Comparison of ENCODE assay signal across 11 cellular contexts in genomic region chr2:108613261-108614042, GRCh38.
DNase-seq lines count a peak whose midpoint lies in the region; ATAC-seq, FAIRE-seq and TF ChIP-seq lines count a peak whose summit lies in the region.
"Had no signal": no experiment of that assay in that cellular context is flagged by ENCODE, and none has a peak within 500 bp of the region (broad histone marks: within the 10 kb centered on the region; RNA-seq: fewer than 3 reads in every experiment).

No MANE protein-coding gene starts in this region.

- peaks cover 1% of the 10 kb centered on the region for H3K36me3 Mint-ChIP-seq in activated naive CD4-positive, alpha-beta T cell treated with anti-CD3 and anti-CD28 coated beads, Interleukin-2, amount 10 ng/mL, durations not matched to agents 7 days and 5 days
- H3K36me3 Mint-ChIP-seq in activated T-helper 1 cell treated with anti-CD3 and anti-CD28 coated beads, Interleukin-12 subunit alpha, Interleukin-12 subunit beta, Interleukin-2, Interleukin-4 antibody, amounts not matched to agents 30 ng/mL and 10 ng/mL and 1 ng/mL, durations not matched to agents 14 hours and 24 hours and 36 hours (ENCODE audit: low read depth), result peaks cover 12% of the 10 kb centered on the region
- H3K36me3 Mint-ChIP-seq in type B pancreatic cell, result no peaks in the 10 kb centered on the region

- no peaks in the 10 kb centered on the region for H4K20me1 ChIP-seq in PC-9 (ENCODE audit: insufficient read depth)

- H3F3A ChIP-seq in PC-9 (ENCODE audit: insufficient read depth, low read depth), result peaks cover 13% of the 10 kb centered on the region; the same call in 1 of the 2 replicates

- no peak for DNase-seq in activated naive CD4-positive, alpha-beta T cell treated with anti-CD3 and anti-CD28 coated beads, Interleukin-2, amount 10 ng/mL, durations not matched to agents 7 days and 5 days
- no peak for DNase-seq in activated naive CD4-positive, alpha-beta T cell (lab: John Stamatoyannopoulos, UW)
- no peak for DNase-seq in activated T-helper 1 cell treated with anti-CD3 and anti-CD28 coated beads, Interleukin-12 subunit alpha, Interleukin-12 subunit beta, Interleukin-2, Interleukin-4 antibody, amounts not matched to agents 30 ng/mL and 10 ng/mL and 1 ng/mL, durations not matched to agents 14 hours and 24 hours and 36 hours (ENCODE audit: low spot score)
- DNase-seq in kidney (no peak), type B pancreatic cell (ENCODE audit: extremely low spot score, unreplicated experiment) (no peak), NCI-H2107 treated with DMSO at 0.1 percent for 48 hours (lab: John Stamatoyannopoulos, UW; ENCODE audit: unreplicated experiment) (no peak), PC-9 (no peak)
- DNase-seq: NCI-H510A, pancreas, WERI-Rb-1 had no signal

- peaks cover 81% of the 10 kb centered on the region for H3K4me1 Mint-ChIP-seq in activated naive CD4-positive, alpha-beta T cell treated with anti-CD3 and anti-CD28 coated beads, Interleukin-2, amount 10 ng/mL, durations not matched to agents 7 days and 5 days
- H3K4me1 Mint-ChIP-seq in activated T-helper 1 cell treated with anti-CD3 and anti-CD28 coated beads, Interleukin-12 subunit alpha, Interleukin-12 subunit beta, Interleukin-2, Interleukin-4 antibody, amounts not matched to agents 30 ng/mL and 10 ng/mL and 1 ng/mL, durations not matched to agents 14 hours and 24 hours and 36 hours (ENCODE audit: low read depth), result peaks cover 93% of the 10 kb centered on the region
- peaks cover 63% of the 10 kb centered on the region for H3K4me1 Mint-ChIP-seq in type B pancreatic cell (ENCODE audit: unreplicated experiment)

- POLR2A ChIA-PET in PC-9 (lab: Charles Lee; ENCODE audit: unreplicated experiment), result no interaction called here

- ATAC-seq in HG02759 (IDR thresholded peaks at IDR 0.05; ENCODE audit: unreplicated experiment), result no peak

- CTCF ChIA-PET in activated naive CD4-positive, alpha-beta T cell treated with anti-CD3 and anti-CD28 coated beads, Interleukin-2, amount 10 ng/mL, durations not matched to agents 7 days and 5 days (lab: Charles Lee), result interaction anchor here (2.0 to 9.5 kb wide), 4 partner anchors 8 to 23 kb away, joined by 9 to 162 read pairs (median 78); no protein-coding TSS in a partner anchor
- CTCF ChIA-PET in PC-9 (lab: Charles Lee), result no interaction called here

- peak overlapping the region; percentile 33 to 51 for H3K27ac ChIP-seq in kidney (ENCODE audit: low read depth in 2 of 2, low read length in 2 of 2)
- H3K27ac ChIP-seq in PC-9, result no peak overlapping the region
- H3K27ac ChIP-seq: pancreas, WERI-Rb-1 had no signal

- TF ChIP-seq CTCF in kidney (IDR thresholded peaks at IDR 0.05; ENCODE audit: borderline replicate concordance, extremely low read depth, insufficient read depth) (no peak), type B pancreatic cell (conservative IDR thresholded peaks at IDR 0.05) (no peak), PC-9 (conservative IDR thresholded peaks at IDR 0.05) (no peak)

- no peaks in the 10 kb centered on the region for H3K36me3 ChIP-seq in kidney (ENCODE audit: control insufficient read depth in 1 of 2, insufficient read depth in 2 of 2, low read length in 2 of 2)
- no peaks in the 10 kb centered on the region for H3K36me3 ChIP-seq in PC-9 (ENCODE audit: low read depth)
- H3K36me3 ChIP-seq: pancreas, WERI-Rb-1 had no signal

- H3K79me2 ChIP-seq in PC-9 (ENCODE audit: low read depth), result peaks cover 16% of the 10 kb centered on the region

- no peaks in the 10 kb centered on the region for H3K27me3 ChIP-seq in PC-9 (ENCODE audit: insufficient read depth, low read depth)
- H3K27me3 ChIP-seq: pancreas had no signal

- no peaks in the 10 kb centered on the region for H3K27me3 Mint-ChIP-seq in activated naive CD4-positive, alpha-beta T cell treated with anti-CD3 and anti-CD28 coated beads, Interleukin-2, amount 10 ng/mL, durations not matched to agents 7 days and 5 days
- no peaks in the 10 kb centered on the region for H3K27me3 Mint-ChIP-seq in activated T-helper 1 cell treated with anti-CD3 and anti-CD28 coated beads, Interleukin-12 subunit alpha, Interleukin-12 subunit beta, Interleukin-2, Interleukin-4 antibody, amounts not matched to agents 30 ng/mL and 10 ng/mL and 1 ng/mL, durations not matched to agents 14 hours and 24 hours and 36 hours (ENCODE audit: insufficient read depth)
- no peaks in the 10 kb centered on the region for H3K27me3 Mint-ChIP-seq in type B pancreatic cell

- H3K9me3 ChIP-seq in kidney (ENCODE audit: control insufficient read depth in 1 of 2, low read length in 2 of 2) (no peaks in the 10 kb centered on the region), PC-9 (ENCODE audit: insufficient read depth, low read depth) (no peaks in the 10 kb centered on the region)
- H3K9me3 ChIP-seq: pancreas had no signal

- intact Hi-C loops in activated T-helper 1 cell treated with anti-CD3 and anti-CD28 coated beads, Interleukin-12 subunit alpha, Interleukin-12 subunit beta, Interleukin-2, Interleukin-4 antibody, amounts not matched to agents 30 ng/mL and 10 ng/mL and 1 ng/mL, durations not matched to agents 14 hours and 24 hours and 36 hours (cut with micrococcal nuclease), result loop anchor here (2.0 kb wide), 1 partner anchor 39 kb away; no protein-coding TSS in a partner anchor
- intact Hi-C loops in kidney (cut with DNase I), result no loop called here
- intact Hi-C loops in PC-9 (cut with micrococcal nuclease; ENCODE audit: unreplicated experiment), result no loop called here

- no peak for FAIRE-seq in kidney (lab: Jason Lieb, UNC)
- FAIRE-seq: pancreas had no signal

- no peaks in the 10 kb centered on the region for H3K9me2 ChIP-seq in PC-9 (ENCODE audit: insufficient read depth)

- no peaks in the 10 kb centered on the region for H3K9me3 Mint-ChIP-seq in activated naive CD4-positive, alpha-beta T cell treated with anti-CD3 and anti-CD28 coated beads, Interleukin-2, amount 10 ng/mL, durations not matched to agents 7 days and 5 days
- H3K9me3 Mint-ChIP-seq in activated T-helper 1 cell treated with anti-CD3 and anti-CD28 coated beads, Interleukin-12 subunit alpha, Interleukin-12 subunit beta, Interleukin-2, Interleukin-4 antibody, amounts not matched to agents 30 ng/mL and 10 ng/mL and 1 ng/mL, durations not matched to agents 14 hours and 24 hours and 36 hours, result no peaks in the 10 kb centered on the region
- no peaks in the 10 kb centered on the region for H3K9me3 Mint-ChIP-seq in type B pancreatic cell

- no peak overlapping the region for H3K4me3 ChIP-seq in kidney (ENCODE audit: low read length in 2 of 2)
- H3K4me3 ChIP-seq in PC-9, result no peak overlapping the region
- H3K4me3 ChIP-seq: pancreas had no signal

- H2AFZ ChIP-seq in PC-9, result no peak overlapping the region

- H3K4me2 ChIP-seq in PC-9, result no peak overlapping the region

- H3K27ac Mint-ChIP-seq in activated naive CD4-positive, alpha-beta T cell treated with anti-CD3 and anti-CD28 coated beads, Interleukin-2, amount 10 ng/mL, durations not matched to agents 7 days and 5 days, result peak overlapping the region; percentile 70
- H3K27ac Mint-ChIP-seq in activated T-helper 1 cell treated with anti-CD3 and anti-CD28 coated beads, Interleukin-12 subunit alpha, Interleukin-12 subunit beta, Interleukin-2, Interleukin-4 antibody, amounts not matched to agents 30 ng/mL and 10 ng/mL and 1 ng/mL, durations not matched to agents 14 hours and 24 hours and 36 hours, result peak overlapping the region; percentile 95
- peak overlapping the region; percentile 88 for H3K27ac Mint-ChIP-seq in type B pancreatic cell

- H3K4me1 ChIP-seq in kidney (ENCODE audit: control insufficient read depth in 1 of 2, insufficient read depth in 1 of 2, low read depth in 1 of 2, low read length in 2 of 2) (peaks cover 20 to 23% of the 10 kb centered on the region in 2 donors), PC-9 (replicated peaks; ENCODE audit: insufficient read depth) (peaks cover 36% of the 10 kb centered on the region)

- BruUV-seq in PC-9 (replicated peaks; lab: Mats Ljungman, UMichigan), result no TSS peak

- H3K4me3 Mint-ChIP-seq in activated naive CD4-positive, alpha-beta T cell treated with anti-CD3 and anti-CD28 coated beads, Interleukin-2, amount 10 ng/mL, durations not matched to agents 7 days and 5 days, result no peak overlapping the region
- H3K4me3 Mint-ChIP-seq in activated T-helper 1 cell treated with anti-CD3 and anti-CD28 coated beads, Interleukin-12 subunit alpha, Interleukin-12 subunit beta, Interleukin-2, Interleukin-4 antibody, amounts not matched to agents 30 ng/mL and 10 ng/mL and 1 ng/mL, durations not matched to agents 14 hours and 24 hours and 36 hours, result peak overlapping the region; percentile 76
- peak overlapping the region; percentile 38 for H3K4me3 Mint-ChIP-seq in type B pancreatic cell

- no peak overlapping the region for H3K9ac ChIP-seq in kidney (ENCODE audit: low read length in 2 of 2)
